Comparison of ENCODE assay signal across 25 cellular contexts in genomic region chr6:132666118-132666517, GRCh38. TPM values are rescaled to one million over a fixed set of nuclear protein-coding genes. Genes with fewer than 3 reads are reported as not detected.
DNase-seq lines count a peak whose midpoint lies in the region; ATAC-seq, FAIRE-seq and TF ChIP-seq lines count a peak whose summit lies in the region.
"Had no signal": no experiment of that assay in that cellular context is flagged by ENCODE, and none has a peak within 500 bp of the region (broad histone marks: within the 10 kb centered on the region; RNA-seq: fewer than 3 reads in every experiment).

No MANE protein-coding gene starts in this region.

- TF ChIP-seq RAD21 in K562 (CRISPR knock-in tag; conservative IDR thresholded peaks at IDR 0.05 in 1 of 2, IDR thresholded peaks at IDR 0.05 in 1 of 2) = no peak

- TF ChIP-seq EP300 in K562 (IDR thresholded peaks at IDR 0.05; ENCODE audit: low read length) = no peak

- H3K4me2 ChIP-seq in K562 (ENCODE audit: insufficient read depth, low read length) = no peak overlapping the region
- H3K4me2 ChIP-seq: KMS-11 had no signal

- TF ChIP-seq CTCF in K562 (IDR thresholded peaks at IDR 0.05 in 2 of 3, conservative IDR thresholded peaks at IDR 0.05 in 1 of 3; ENCODE audit: insufficient read depth in 2 of 3, low read depth in 1 of 3, low read length in 3 of 3) (no peak), dorsolateral prefrontal cortex (IDR thresholded peaks at IDR 0.05 in 54 of 56, conservative IDR thresholded peaks at IDR 0.05 in 2 of 56; ENCODE audit: low read depth in 1 of 56, partially characterized antibody in 56 of 56) (no peak)

- no TSS peak for BruUV-seq in K562 (replicated peaks; lab: Mats Ljungman, UMichigan)

- H3K9me3 ChIP-seq in HUES48 (ENCODE audit: control insufficient read depth, insufficient read depth, low read length) (peaks cover 5% of the 10 kb centered on the region; the same call in 1 of the 2 replicates), K562 (replicated peaks; ENCODE audit: control insufficient read depth, insufficient read depth, low read depth, low read length) (no peaks in the 10 kb centered on the region)
- H3K9me3 ChIP-seq: HAP-1 had no signal

- POLR2A ChIA-PET in K562 (lab: Yijun Ruan, JAX) = no interaction called here

- H4K20me1 ChIP-seq in K562 (replicated peaks; ENCODE audit: control insufficient read depth, insufficient read depth, low read length) = no peaks in the 10 kb centered on the region

- DNase-seq in ELF-1 (ENCODE audit: low read depth, low spot score) (peak; percentile 36), K562 (ENCODE audit: extremely low read depth in 1 of 4, low spot score in 3 of 4) (no peak), islet precursor cell (peak; percentile 61), dorsolateral prefrontal cortex (no peak), HTR-8/SVneo (ENCODE audit: insufficient read length, low spot score) (no peak)
- DNase-seq in stimulated activated CD4-positive, alpha-beta T cell treated with anti-CD3 and anti-CD28 coated beads, Interleukin-4, amount 100 ng/mL, for 1 hour = no peak
- no peak for DNase-seq in stimulated activated CD4-positive, alpha-beta T cell treated with anti-CD3 and anti-CD28 coated beads, Interleukin-1b, Interleukin-23, amount 100 ng/mL, for 48 hours
- DNase-seq: DND-41, NCI-H1105, NCI-H2081, NCI-H2171, NCI-H345, NCI-H524 treated with DMSO at 0.1 percent for 48 hours, NCI-H82, SJCRH30 had no signal

- 0% methylated on average over 4 of the region's 4 CpGs for WGBS in K562 (ENCODE audit: insufficient coverage, low coverage, missing lambda C conversion rate)

- H3K36me3 ChIP-seq in HUES48 (ENCODE audit: control insufficient read depth, insufficient read depth, low read length) (no peaks in the 10 kb centered on the region), K562 (ENCODE audit: control insufficient read depth, insufficient read depth, low read length) (no peaks in the 10 kb centered on the region)
- H3K36me3 ChIP-seq: HAP-1, SJCRH30 had no signal

- H3K9me1 ChIP-seq in K562 (ENCODE audit: control insufficient read depth, insufficient read depth, low read length) = no peaks in the 10 kb centered on the region

- H3K27me3 ChIP-seq in HUES48 (ENCODE audit: control insufficient read depth, insufficient read depth, low read length) = no peaks in the 10 kb centered on the region
- H3K27me3 ChIP-seq in K562 (ENCODE audit: control insufficient read depth in 2 of 2, insufficient read depth in 2 of 2, low read length in 2 of 2) = no peaks in the 10 kb centered on the region
- H3K27me3 ChIP-seq in dorsolateral prefrontal cortex = no peaks in the 10 kb centered on the region
- H3K27me3 ChIP-seq: SJCRH30 had no signal

- no peak overlapping the region for H3K27ac ChIP-seq in HUES48 (ENCODE audit: low read depth, low read length)
- no peak overlapping the region for H3K27ac ChIP-seq in K562 (ENCODE audit: extremely low read depth, low read depth, low read length)
- H3K27ac ChIP-seq in dorsolateral prefrontal cortex = no peak overlapping the region
- H3K27ac ChIP-seq: C4-2B, HL-60, KMS-11, SJCRH30 had no signal

- intact Hi-C loops in K562 (cut with micrococcal nuclease) = loop anchor here (5.0 to 10.0 kb wide), 5 partner anchors 134 to 879 kb away; no protein-coding TSS in a partner anchor
- intact Hi-C loops in dorsolateral prefrontal cortex (cut with DNase I) = loop anchor here in 1 of 2 donors (10.0 kb wide), 1 partner anchor 109 kb away; no protein-coding TSS in a partner anchor

- in situ Hi-C loops in K562 (cut with MboI) = no loop called here

- CTCF ChIA-PET in K562 (lab: Yijun Ruan, JAX; ENCODE audit: low intra/inter-chr PET ratio) = no interaction called here

- FAIRE-seq in K562 (lab: Jason Lieb, UNC) (no peak), HTR-8/SVneo (lab: Jason Lieb, UNC) (no peak)
- FAIRE-seq: A204.1, RCC 7860 had no signal

- no peak for ATAC-seq in K562

- TF ChIP-seq POLR2A in K562 (conservative IDR thresholded peaks at IDR 0.05) = no peak

- H3K4me1 ChIP-seq in HUES48 (ENCODE audit: control insufficient read depth, insufficient read depth, low read length) (peaks cover 12% of the 10 kb centered on the region), K562 (replicated peaks in 1 of 2; ENCODE audit: control insufficient read depth in 2 of 2, insufficient read depth in 2 of 2, low read length in 2 of 2) (no peaks in the 10 kb centered on the region)
- H3K4me1 ChIP-seq: HAP-1, SJCRH30 had no signal

- H3K4me3 ChIP-seq in HUES48 (ENCODE audit: low read depth, low read length) = no peak overlapping the region
- no peak overlapping the region for H3K4me3 ChIP-seq in K562
- no peak overlapping the region for H3K4me3 ChIP-seq in dorsolateral prefrontal cortex
- H3K4me3 ChIP-seq: HAP-1, SJCRH30 had no signal

- no peak overlapping the region for H2AFZ ChIP-seq in K562 (ENCODE audit: low read depth, low read length)

- H3K9ac ChIP-seq in HUES48 (ENCODE audit: low read depth, low read length) = peak overlapping the region; percentile 27; the same call in 1 of the 2 replicates
- no peak overlapping the region for H3K9ac ChIP-seq in K562 (ENCODE audit: insufficient read depth in 1 of 2, low read depth in 2 of 2, low read length in 2 of 2)
- H3K9ac ChIP-seq: KMS-11 had no signal

- H3K79me2 ChIP-seq in K562 (ENCODE audit: control insufficient read depth, insufficient read depth, low read length) = no peaks in the 10 kb centered on the region

TF ChIP-seq in K562, 482 proteins besides CTCF, POLR2A, EP300 and RAD21 (continues in another document):
- TF ChIP-seq C11orf30 (IDR thresholded peaks at IDR 0.05; ENCODE audit: low read depth) (peak; percentile 21; the same call in 1 of the 2 replicates), MYC (IDR thresholded peaks at IDR 0.05; ENCODE audit: low read depth, low read length) (no peak), MYC (CRISPR knock-in tag; IDR thresholded peaks at IDR 0.05; ENCODE audit: borderline replicate concordance, low read depth) (no peak), MAFG (tag; conservative IDR thresholded peaks at IDR 0.05) (peak; percentile 59), NFE2 (IDR thresholded peaks at IDR 0.05; ENCODE audit: low read depth) (peak; percentile 51; the same call in 1 of the 2 replicates)

RNA-seq across cellular contexts. Expression of gene TAAR1, which starts 7.1 kb away (rescaled TPM):
- total RNA-seq in K562 (2011; cell fraction: chromatin; rRNA removed; ENCODE audit: low replicate concordance) = not detected in 2 replicates
- not detected in 2 replicates for total RNA-seq in K562 (2011; cell fraction: nucleolus; rRNA removed)
- total RNA-seq in K562 (2011; cell fraction: nucleoplasm; rRNA removed) = not detected in 2 replicates
- total RNA-seq in K562 (2014; rRNA removed) (not detected in 2 replicates), K562 (2014; rRNA removed; fragmentation: Illumina TruSeq; extraction: Trizol) (not detected in 2 replicates), K562 (2015; rRNA removed; fragmentation: Illumina TruSeq; extraction: Trizol) (not detected in 2 replicates), K562 (2021) (not detected in 2 replicates), dorsolateral prefrontal cortex (not detected)
- polyA plus RNA-seq in K562 (2011; rRNA removed) (not detected in 2 replicates), K562 (2014; fragmentation: Illumina TruSeq; extraction: Trizol) (not detected in 2 replicates), K562 (2014; fragmentation: Nextera tagmentation; extraction: Ambion mirVana) (not detected), K562 (2014; rRNA removed) (not detected in 2 replicates)
- not detected in 2 replicates for polyA plus RNA-seq in K562 (2011; cell fraction: cytosol; rRNA removed)
- not detected in 2 replicates for polyA plus RNA-seq in K562 (2011; cell fraction: nucleus; rRNA removed)
- polyA plus RNA-seq in K562 (2012) = not detected in 2 replicates
- polyA minus RNA-seq in K562 (2011; rRNA and poly(A)+ RNA removed) = not detected in 2 replicates
- not detected in 2 replicates for polyA minus RNA-seq in K562 (2011; cell fraction: cytosol; rRNA and poly(A)+ RNA removed)
- not detected in 2 replicates for polyA minus RNA-seq in K562 (2011; cell fraction: nucleus; rRNA and poly(A)+ RNA removed)
- total RNA-seq: G401; OCI-LY7; SJCRH30; T-helper 1 cell treated with Interleukin-12 subunit alpha and Interleukin-12 subunit beta and Interleukin-4 antibody, amounts not matched to agents 30 ng/mL and 1 ng/mL, for 36 hours had no signal

RNA-seq across cellular contexts. Expression of gene TAAR2, which starts 42.0 kb away (rescaled TPM):
- not detected in 2 replicates for total RNA-seq in K562 (2011; cell fraction: chromatin; rRNA removed; ENCODE audit: low replicate concordance)
- total RNA-seq in K562 (2011; cell fraction: nucleolus; rRNA removed) = not detected in 2 replicates
- not detected in 2 replicates for total RNA-seq in K562 (2011; cell fraction: nucleoplasm; rRNA removed)
- not detected in 2 replicates for total RNA-seq in K562 (2014; rRNA removed)
- not detected in 2 replicates for total RNA-seq in K562 (2014; rRNA removed; fragmentation: Illumina TruSeq; extraction: Trizol)
- not detected in 2 replicates for total RNA-seq in K562 (2015; rRNA removed; fragmentation: Illumina TruSeq; extraction: Trizol)
- total RNA-seq in K562 (2021) = not detected in 2 replicates
- not detected in 2 replicates for polyA plus RNA-seq in K562 (2011; rRNA removed)
- polyA plus RNA-seq in K562 (2011; cell fraction: cytosol; rRNA removed) = not detected in 2 replicates
- not detected in 2 replicates for polyA plus RNA-seq in K562 (2011; cell fraction: nucleus; rRNA removed)
- polyA plus RNA-seq in K562 (2012) = not detected in 2 replicates
- not detected in 2 replicates for polyA plus RNA-seq in K562 (2014; fragmentation: Illumina TruSeq; extraction: Trizol)
- not detected for polyA plus RNA-seq in K562 (2014; fragmentation: Nextera tagmentation; extraction: Ambion mirVana)
- not detected in 2 replicates for polyA plus RNA-seq in K562 (2014; rRNA removed)
- polyA minus RNA-seq in K562 (2011; rRNA and poly(A)+ RNA removed) = not detected in 2 replicates
- polyA minus RNA-seq in K562 (2011; cell fraction: cytosol; rRNA and poly(A)+ RNA removed) = not detected in 2 replicates
- not detected in 2 replicates for polyA minus RNA-seq in K562 (2011; cell fraction: nucleus; rRNA and poly(A)+ RNA removed)
- not detected for total RNA-seq in dorsolateral prefrontal cortex
- total RNA-seq: G401; OCI-LY7; SJCRH30; T-helper 1 cell treated with Interleukin-12 subunit alpha and Interleukin-12 subunit beta and Interleukin-4 antibody, amounts not matched to agents 30 ng/mL and 1 ng/mL, for 36 hours had no signal

RNA-seq across cellular contexts. Expression of gene VNN1, which starts 47.7 kb away (rescaled TPM):
- total RNA-seq in K562 (2011; cell fraction: chromatin; rRNA removed; ENCODE audit: low replicate concordance) = not detected in 2 replicates
- not detected in 2 replicates for total RNA-seq in K562 (2011; cell fraction: nucleolus; rRNA removed)
- not detected in 2 replicates for total RNA-seq in K562 (2011; cell fraction: nucleoplasm; rRNA removed)
- total RNA-seq in K562 (2014; rRNA removed) (not detected in 2 replicates), K562 (2014; rRNA removed; fragmentation: Illumina TruSeq; extraction: Trizol) (not detected in 2 replicates), K562 (2015; rRNA removed; fragmentation: Illumina TruSeq; extraction: Trizol) (not detected in 2 replicates), K562 (2021) (not detected in 2 replicates), dorsolateral prefrontal cortex (1 to 10 TPM in 5 of 120 experiments, under 1 TPM in 81, not detected in 34; 0.13 to 3.7 (median 0.32) TPM)
- polyA plus RNA-seq in K562 (2011; rRNA removed) (0.04 TPM in 1 of 2 replicates, not detected in the other), K562 (2014; fragmentation: Illumina TruSeq; extraction: Trizol) (not detected in 2 replicates), K562 (2014; fragmentation: Nextera tagmentation; extraction: Ambion mirVana) (not detected), K562 (2014; rRNA removed) (not detected in 2 replicates)
- polyA plus RNA-seq in K562 (2011; cell fraction: cytosol; rRNA removed) = 0.03 TPM in 1 of 2 replicates, not detected in the other
- not detected in 2 replicates for polyA plus RNA-seq in K562 (2011; cell fraction: nucleus; rRNA removed)
- not detected in 2 replicates for polyA plus RNA-seq in K562 (2012)
- polyA minus RNA-seq in K562 (2011; rRNA and poly(A)+ RNA removed) = 0.07 TPM in 1 of 2 replicates, not detected in the other
- polyA minus RNA-seq in K562 (2011; cell fraction: cytosol; rRNA and poly(A)+ RNA removed) = not detected in 2 replicates
- not detected in 2 replicates for polyA minus RNA-seq in K562 (2011; cell fraction: nucleus; rRNA and poly(A)+ RNA removed)
- total RNA-seq: G401; OCI-LY7; T-helper 1 cell treated with Interleukin-12 subunit alpha and Interleukin-12 subunit beta and Interleukin-4 antibody, amounts not matched to agents 30 ng/mL and 1 ng/mL, for 36 hours had no signal

Comparison
In these comparisons a context has a peak if more than half of its experiments do, and no peak if none do; other contexts are left out.
1. DNase-seq: peak in ELF-1 (single experiment) and islet precursor cell (single experiment); none in K562 (0 of 4), dorsolateral prefrontal cortex (0 of 10), stimulated activated CD4-positive, alpha-beta T cell treated with anti-CD3 and anti-CD28 coated beads, Interleukin-4, amount 100 ng/mL, for 1 hour (single experiment), stimulated activated CD4-positive, alpha-beta T cell treated with anti-CD3 and anti-CD28 coated beads, Interleukin-1b, Interleukin-23, amount 100 ng/mL, for 48 hours (single experiment) and HTR-8/SVneo (single experiment).